1 cellular context compared by ENCODE assay signal in genomic region chr12:11731455-11731854, GRCh38.
TF ChIP-seq lines count a peak whose summit lies in the region.

No MANE protein-coding gene starts in this region.

TF ChIP-seq in GM12878, 131 proteins besides CTCF, POLR2A, EP300 and RAD21 (continued from another document):
- no peak for TF ChIP-seq ZNF687 (IDR thresholded peaks at IDR 0.05)
- peak; percentile 42; the same call in 1 of the 2 replicates for TF ChIP-seq ZNF592 (IDR thresholded peaks at IDR 0.05)
- TF ChIP-seq GATAD2B (conservative IDR thresholded peaks at IDR 0.05; ENCODE audit: low read depth): 0 out of 2 replicates have a peak, but pooled peaks have one; percentile 17
- peak; percentile 41 for TF ChIP-seq RELB (IDR thresholded peaks at IDR 0.05; ENCODE audit: low read depth)
- TF ChIP-seq JUNB (IDR thresholded peaks at IDR 0.05): peak; percentile 38; the same call in 1 of the 2 replicates
- TF ChIP-seq SPI1 (IDR thresholded peaks at IDR 0.05; ENCODE audit: borderline replicate concordance, insufficient read depth, low read depth, low read length): peak; percentile 74; the same call in 1 of the 2 replicates
- peak; percentile 36; the same call in 1 of the 2 replicates for TF ChIP-seq ATF2 (IDR thresholded peaks at IDR 0.05; ENCODE audit: low read length)
- peak; percentile 66 for TF ChIP-seq MEF2B (IDR thresholded peaks at IDR 0.05; ENCODE audit: partially characterized antibody, poor library complexity, severe bottlenecking)
TF ChIP-seq in GM12878: peak in this region for 17.
